8 cellular contexts compared by ENCODE assay signal in the genomic region with DNA sequence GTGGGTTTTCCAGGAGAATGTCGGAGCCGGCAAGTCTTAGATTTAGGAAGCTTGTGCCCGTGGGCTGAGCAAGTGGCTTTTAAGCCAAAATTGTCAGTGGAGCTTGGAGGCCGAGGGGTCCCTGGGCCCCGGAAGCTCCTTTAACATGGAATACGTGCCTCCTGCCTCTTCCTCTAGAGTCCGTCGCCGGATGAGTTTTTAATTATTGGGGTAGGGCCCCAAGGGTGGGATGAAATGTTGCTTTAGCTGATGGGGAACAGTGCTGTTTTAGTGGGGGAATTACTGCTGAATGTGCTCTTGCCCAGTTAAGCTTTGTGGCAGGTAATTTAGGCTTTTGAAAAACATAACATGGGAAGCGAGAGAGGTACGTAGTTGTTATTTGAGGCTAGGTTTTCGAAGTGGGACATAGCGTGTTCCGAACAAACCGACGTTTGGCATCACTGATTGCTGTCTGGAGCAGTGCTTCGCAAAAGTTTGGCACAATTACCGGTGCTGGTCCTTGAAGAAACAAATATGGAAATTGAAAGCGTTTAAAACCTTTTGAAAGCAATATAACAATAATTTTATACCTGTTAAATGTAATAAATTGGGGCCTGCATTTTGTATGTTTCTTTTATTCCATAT. TPM values are rescaled to one million over a fixed set of nuclear protein-coding genes. Genes with fewer than 3 reads are reported as not detected.
A peak's percentile ranks its signal among the peaks of the same experiment; 100 is the strongest.
DNase-seq lines count a peak whose midpoint lies in the region; ATAC-seq and TF ChIP-seq lines count a peak whose summit lies in the region.

No MANE protein-coding gene starts in this region.

- peaks cover 48% of the 10 kb centered on the region for H3K4me1 ChIP-seq in Karpas-422 (ENCODE audit: low read length)
- H3K4me1 ChIP-seq in colonic mucosa: peaks cover 10% of the 10 kb centered on the region
- H3K4me1 ChIP-seq in mesodermal cell (ENCODE audit: control insufficient read depth, insufficient read depth, low read length, poor library complexity, severe bottlenecking): peaks cover 23% of the 10 kb centered on the region

- H3K36me3 ChIP-seq in Karpas-422 (ENCODE audit: insufficient read depth, low read length) (peaks cover 52% of the 10 kb centered on the region), colonic mucosa (no peaks in the 10 kb centered on the region), mesodermal cell (ENCODE audit: control insufficient read depth, insufficient read depth, low read length) (peaks cover 46% of the 10 kb centered on the region)

- H3K4me2 ChIP-seq in Karpas-422 (ENCODE audit: low read depth, low read length, poor library complexity, severe bottlenecking): peak overlapping the region; percentile 89

- intact Hi-C loops in colonic mucosa (cut with DNase I): no loop called here

- WGBS in mesodermal cell (ENCODE audit: insufficient coverage in 2 of 2), 2 experiments: 0 to 1% methylated on average over 16 to 17 of the region's 19 CpGs

- H2AFZ ChIP-seq in Karpas-422 (ENCODE audit: low read length): no peak overlapping the region

- H3K27ac ChIP-seq in Karpas-422 (ENCODE audit: low read length) (peak overlapping the region; percentile 86), colonic mucosa (peak overlapping the region; percentile 77), mesodermal cell (ENCODE audit: low read depth, low read length, severe bottlenecking) (peak overlapping the region; percentile 97)

- no peak for TF ChIP-seq CTCF in colonic mucosa (IDR thresholded peaks at IDR 0.05)

- H3K79me2 ChIP-seq in Karpas-422 (ENCODE audit: low read length): peaks cover 58% of the 10 kb centered on the region

- H3K9me3 ChIP-seq in Karpas-422 (ENCODE audit: low read length): no peaks in the 10 kb centered on the region
- no peaks in the 10 kb centered on the region for H3K9me3 ChIP-seq in colonic mucosa
- H3K9me3 ChIP-seq in mesodermal cell (ENCODE audit: control insufficient read depth, low read length): no peaks in the 10 kb centered on the region

- ATAC-seq in GM18517 (IDR thresholded peaks at IDR 0.05; ENCODE audit: unreplicated experiment) (peak; percentile 4), GM18861 (IDR thresholded peaks at IDR 0.05; ENCODE audit: unreplicated experiment) (no peak), HG02798 (IDR thresholded peaks at IDR 0.05; ENCODE audit: poor library complexity, unreplicated experiment) (no peak)

- no peaks in the 10 kb centered on the region for H3K9me2 ChIP-seq in Karpas-422 (replicated peaks; ENCODE audit: insufficient read depth, low read length)

- peak overlapping the region; percentile 98 for H3K4me3 ChIP-seq in Karpas-422 (ENCODE audit: low read length)
- peak overlapping the region; percentile 83 for H3K4me3 ChIP-seq in colonic mucosa
- H3K4me3 ChIP-seq in mesodermal cell (ENCODE audit: extremely low read depth, insufficient read depth, low read length, poor library complexity, severe bottlenecking): peak overlapping the region; percentile 97

- H3K27me3 ChIP-seq in Karpas-422 (ENCODE audit: low read length): no peaks in the 10 kb centered on the region
- H3K27me3 ChIP-seq in colonic mucosa: no peaks in the 10 kb centered on the region

- peak overlapping the region; percentile 97 for H3K9ac ChIP-seq in Karpas-422 (ENCODE audit: low read length)
- H3K9ac ChIP-seq in colonic mucosa (ENCODE audit: low read depth in 2 of 2, low read length in 2 of 2): peak overlapping the region; percentile 92 to 99

- peaks cover 55% of the 10 kb centered on the region for H4K20me1 ChIP-seq in Karpas-422 (ENCODE audit: insufficient read depth, low read depth, low read length)

- DNase-seq in Karpas-422: peak; percentile 50
- no peak for DNase-seq in colonic mucosa
- no peak for DNase-seq in SW480 (ENCODE audit: low spot score)
- no peak for DNase-seq in activated CD4-positive, CD25-positive, alpha-beta regulatory T cell treated with anti-CD3 and anti-CD28 coated beads, Interleukin-2, amount 50 U/mL, for 72 hours

RNA-seq across cellular contexts. Expression of a gene that starts 0.8 kb away (rescaled TPM):
- total RNA-seq in Karpas-422 (2014; rRNA removed; shearing (Covaris generic); ENCODE audit: low replicate concordance): 2,490 and 3,153 TPM in 2 replicates
- 100 to 1,000 TPM; 749 to 786 TPM for total RNA-seq in colonic mucosa
- polyA plus RNA-seq in mesodermal cell (2013, experiment 1 of 2): 2,623 TPM
- 2,738 TPM for polyA plus RNA-seq in mesodermal cell (2013, experiment 2 of 2)

RNA-seq across cellular contexts. Expression of a gene that starts 47.7 kb away (rescaled TPM):
- total RNA-seq in Karpas-422 (2014; rRNA removed; shearing (Covaris generic); ENCODE audit: low replicate concordance): 11.4 and 37.1 TPM in 2 replicates
- 10 to 100 TPM; 23.9 to 29.0 TPM for total RNA-seq in colonic mucosa
- polyA plus RNA-seq in mesodermal cell (2013, experiment 1 of 2): 18.5 TPM
- 20.0 TPM for polyA plus RNA-seq in mesodermal cell (2013, experiment 2 of 2)
